Comparison of ENCODE assay signal across 8 cellular contexts in genomic region chr4:131750469-131750868, GRCh38.
DNase-seq lines count a peak whose midpoint lies in the region; ATAC-seq and TF ChIP-seq lines count a peak whose summit lies in the region.
"Not testable (repeated sequence)": the region's sequence is repeated elsewhere in the genome, so short reads cannot be mapped to it uniquely, and the experiment has no call there.

No MANE protein-coding gene starts in this region.

- peak; percentile 8 for DNase-seq in Calu3
- DNase-seq in activated CD4-positive, alpha-beta T cell treated with anti-CD3 and anti-CD28 coated beads, Interleukin-2, amount 10 ng/mL, durations not matched to agents 24 days and 14 days: peak; percentile 63
- peak; percentile 18 for DNase-seq in activated naive CD4-positive, alpha-beta T cell treated with anti-CD3 and anti-CD28 coated beads for 36 hours
- peak; percentile 13 for DNase-seq in effector CD4-positive, alpha-beta T cell
- peak; percentile 65 for DNase-seq in left ventricle myocardium superior
- DNase-seq in mesothelial cell of epicardium (ENCODE audit: low spot score in 2 of 2, unreplicated experiment in 2 of 2): peak; percentile 55 to 75
- DNase-seq in posterior vena cava (ENCODE audit: low spot score): peak; percentile 24
- peak; percentile 4 to 27 for DNase-seq in stimulated activated naive CD8-positive, alpha-beta T cell treated with anti-CD3 and anti-CD28 coated beads, Interleukin-15, amount 100 ng/mL, for 72 hours

- ATAC-seq in left ventricle myocardium superior; stimulated activated naive CD8-positive, alpha-beta T cell treated with anti-CD3 and anti-CD28 coated beads, Interleukin-15, amount 100 ng/mL, for 72 hours: not testable (repeated sequence)

- not testable (repeated sequence) for TF ChIP-seq CTCF in Calu3 (IDR thresholded peaks at IDR 0.05; ENCODE audit: unreplicated experiment); mesothelial cell of epicardium (IDR thresholded peaks at IDR 0.05; ENCODE audit: unreplicated experiment)

- intact Hi-C loops in Calu3 (cut with micrococcal nuclease; ENCODE audit: unreplicated experiment); activated CD4-positive, alpha-beta T cell treated with anti-CD3 and anti-CD28 coated beads, Interleukin-2, amount 10 ng/mL, durations not matched to agents 24 days and 14 days (cut with micrococcal nuclease); activated naive CD4-positive, alpha-beta T cell treated with anti-CD3 and anti-CD28 coated beads for 36 hours (cut with micrococcal nuclease); left ventricle myocardium superior (cut with micrococcal nuclease); posterior vena cava (cut with DNase I): not testable (repeated sequence)

- not testable (repeated sequence) for H3K27me3 Mint-ChIP-seq in Calu3 (ENCODE audit: unreplicated experiment); activated CD4-positive, alpha-beta T cell treated with anti-CD3 and anti-CD28 coated beads, Interleukin-2, amount 10 ng/mL, durations not matched to agents 24 days and 14 days; activated naive CD4-positive, alpha-beta T cell treated with anti-CD3 and anti-CD28 coated beads for 36 hours (ENCODE audit: low read depth); mesothelial cell of epicardium (ENCODE audit: low read depth); stimulated activated naive CD8-positive, alpha-beta T cell treated with anti-CD3 and anti-CD28 coated beads, Interleukin-15, amount 100 ng/mL, for 72 hours

- H3K4me3 Mint-ChIP-seq in Calu3 (ENCODE audit: low read depth, unreplicated experiment); activated CD4-positive, alpha-beta T cell treated with anti-CD3 and anti-CD28 coated beads, Interleukin-2, amount 10 ng/mL, durations not matched to agents 24 days and 14 days; activated naive CD4-positive, alpha-beta T cell treated with anti-CD3 and anti-CD28 coated beads for 36 hours; mesothelial cell of epicardium; stimulated activated naive CD8-positive, alpha-beta T cell treated with anti-CD3 and anti-CD28 coated beads, Interleukin-15, amount 100 ng/mL, for 72 hours: not testable (repeated sequence)

- not testable (repeated sequence) for H3K36me3 Mint-ChIP-seq in Calu3 (ENCODE audit: insufficient read depth, unreplicated experiment); activated CD4-positive, alpha-beta T cell treated with anti-CD3 and anti-CD28 coated beads, Interleukin-2, amount 10 ng/mL, durations not matched to agents 24 days and 14 days (ENCODE audit: low read depth); activated naive CD4-positive, alpha-beta T cell treated with anti-CD3 and anti-CD28 coated beads for 36 hours (ENCODE audit: low read depth); mesothelial cell of epicardium

- H3K4me1 Mint-ChIP-seq in Calu3 (ENCODE audit: low read depth, unreplicated experiment); activated CD4-positive, alpha-beta T cell treated with anti-CD3 and anti-CD28 coated beads, Interleukin-2, amount 10 ng/mL, durations not matched to agents 24 days and 14 days; activated naive CD4-positive, alpha-beta T cell treated with anti-CD3 and anti-CD28 coated beads for 36 hours (ENCODE audit: low read depth); mesothelial cell of epicardium; stimulated activated naive CD8-positive, alpha-beta T cell treated with anti-CD3 and anti-CD28 coated beads, Interleukin-15, amount 100 ng/mL, for 72 hours: not testable (repeated sequence)

- H3K9me3 Mint-ChIP-seq in Calu3 (ENCODE audit: low read depth, unreplicated experiment); activated CD4-positive, alpha-beta T cell treated with anti-CD3 and anti-CD28 coated beads, Interleukin-2, amount 10 ng/mL, durations not matched to agents 24 days and 14 days; activated naive CD4-positive, alpha-beta T cell treated with anti-CD3 and anti-CD28 coated beads for 36 hours; mesothelial cell of epicardium; stimulated activated naive CD8-positive, alpha-beta T cell treated with anti-CD3 and anti-CD28 coated beads, Interleukin-15, amount 100 ng/mL, for 72 hours: not testable (repeated sequence)

- not testable (repeated sequence) for BruUV-seq in Calu3 (replicated peaks; lab: Mats Ljungman, UMichigan)

- H3K27ac Mint-ChIP-seq in Calu3 (ENCODE audit: unreplicated experiment); activated CD4-positive, alpha-beta T cell treated with anti-CD3 and anti-CD28 coated beads, Interleukin-2, amount 10 ng/mL, durations not matched to agents 24 days and 14 days; activated naive CD4-positive, alpha-beta T cell treated with anti-CD3 and anti-CD28 coated beads for 36 hours; mesothelial cell of epicardium; stimulated activated naive CD8-positive, alpha-beta T cell treated with anti-CD3 and anti-CD28 coated beads, Interleukin-15, amount 100 ng/mL, for 72 hours: not testable (repeated sequence)

- CTCF ChIA-PET in Calu3 (lab: Charles Lee); activated naive CD4-positive, alpha-beta T cell treated with anti-CD3 and anti-CD28 coated beads for 36 hours (lab: Charles Lee): not testable (repeated sequence)

Comparison
In these comparisons a context has a peak if more than half of its experiments do, and no peak if none do; other contexts are left out.
1. DNase-seq: peak in every context shown above with its lines; median percentile 65 in left ventricle myocardium superior; 65 in mesothelial cell of epicardium; 63 in activated CD4-positive, alpha-beta T cell treated with anti-CD3 and anti-CD28 coated beads, Interleukin-2, amount 10 ng/mL, durations not matched to agents 24 days and 14 days; 24 in posterior vena cava; 18 in activated naive CD4-positive, alpha-beta T cell treated with anti-CD3 and anti-CD28 coated beads for 36 hours; 16 in stimulated activated naive CD8-positive, alpha-beta T cell treated with anti-CD3 and anti-CD28 coated beads, Interleukin-15, amount 100 ng/mL, for 72 hours; 13 in effector CD4-positive, alpha-beta T cell; 8 in Calu3.